ENCODE assay signal across 12 cellular contexts in genomic region chr19:40791996-40792395, GRCh38. TPM values are rescaled to one million over a fixed set of nuclear protein-coding genes. Genes with fewer than 3 reads are reported as not detected.
DNase-seq lines count a peak whose midpoint lies in the region; TF ChIP-seq lines count a peak whose summit lies in the region.
"Had no signal": no experiment of that assay in that cellular context is flagged by ENCODE, and none has a peak within 500 bp of the region (broad histone marks: within the 10 kb centered on the region; RNA-seq: fewer than 3 reads in every experiment).

No MANE protein-coding gene starts in this region.

- TF ChIP-seq CTCF in hepatocyte (IDR thresholded peaks at IDR 0.05; ENCODE audit: poor library complexity): no peak
- no peak for TF ChIP-seq CTCF in transverse colon (IDR thresholded peaks at IDR 0.05)
- TF ChIP-seq CTCF in spleen (IDR thresholded peaks at IDR 0.05 in 8 of 11, conservative IDR thresholded peaks at IDR 0.05 in 3 of 11): no peak

- peak overlapping the region; percentile 74 for H3K27ac ChIP-seq in hepatocyte
- H3K27ac ChIP-seq in transverse colon: peak overlapping the region; percentile 81 to 84 (median 83)
- peak overlapping the region in 4 of 8 donors; percentile 5 to 61 (median 26) for H3K27ac ChIP-seq in spleen

- H3K27me3 Mint-ChIP-seq in activated T-cell treated with anti-CD3 and anti-CD28 coated beads, Interleukin-2, amount 50 U/mL, for 24 hours: no peaks in the 10 kb centered on the region

- no peaks in the 10 kb centered on the region for H3K9me3 Mint-ChIP-seq in activated T-cell treated with anti-CD3 and anti-CD28 coated beads, Interleukin-2, amount 50 U/mL, for 24 hours

- TF ChIP-seq EP300 in transverse colon (IDR thresholded peaks at IDR 0.05; ENCODE audit: low read depth): no peak

- no peaks in the 10 kb centered on the region for H3K9me2 ChIP-seq in hepatocyte (replicated peaks; ENCODE audit: insufficient read depth)

- H3K36me3 Mint-ChIP-seq in activated T-cell treated with anti-CD3 and anti-CD28 coated beads, Interleukin-2, amount 50 U/mL, for 24 hours (ENCODE audit: low read depth): peaks cover 24% of the 10 kb centered on the region

- peak overlapping the region; percentile 92 for H3K27ac Mint-ChIP-seq in activated T-cell treated with anti-CD3 and anti-CD28 coated beads, Interleukin-2, amount 50 U/mL, for 24 hours

- in situ Hi-C loops in transverse colon (cut with MboI; ENCODE audit: low pct_ligation_motif_present in 1 of 4, low pct_unique_long_range_greater_than_20kb in 1 of 4, low sequenced_read_pairs in 3 of 4): no loop called here

- intact Hi-C loops in transverse colon (cut with DNase I; ENCODE audit: low total_unique reads): no loop called here
- intact Hi-C loops in spleen (cut with DNase I; ENCODE audit: low total_unique reads): loop anchor here (5.0 kb wide), 1 partner anchor 80 kb away; no protein-coding TSS in a partner anchor

- no peaks in the 10 kb centered on the region for H3K9me3 ChIP-seq in hepatocyte (ENCODE audit: low read depth)
- no peaks in the 10 kb centered on the region for H3K9me3 ChIP-seq in transverse colon
- H3K9me3 ChIP-seq in spleen: no peaks in the 10 kb centered on the region

- H2AFZ ChIP-seq in hepatocyte: no peak overlapping the region

- WGBS in hepatocyte (ENCODE audit: low lambda C conversion rate, missing lambda C conversion rate): 80% methylated on average over 3 of the region's 3 CpGs
- 0 to 41% methylated on average over 1 to 3 of the region's 3 CpGs for WGBS in transverse colon (ENCODE audit: low coverage in 1 of 2), 2 donors
- WGBS in spleen, 5 donors: 51 to 78% (median 61%) methylated on average over 3 of the region's 3 CpGs

- H3K27me3 ChIP-seq in hepatocyte (no peaks in the 10 kb centered on the region), transverse colon (no peaks in the 10 kb centered on the region), spleen (replicated peaks in 1 of 7) (no peaks in the 10 kb centered on the region)

- TF ChIP-seq POLR2A in transverse colon (IDR thresholded peaks at IDR 0.05) (no peak), spleen (IDR thresholded peaks at IDR 0.05) (no peak)

- H3K4me1 Mint-ChIP-seq in activated T-cell treated with anti-CD3 and anti-CD28 coated beads, Interleukin-2, amount 50 U/mL, for 24 hours (ENCODE audit: low read depth): peaks cover 24% of the 10 kb centered on the region

- H3K36me3 ChIP-seq in hepatocyte (replicated peaks; ENCODE audit: insufficient read depth, low read depth) (no peaks in the 10 kb centered on the region), transverse colon (peaks cover 0 to 8% (median 0%) of the 10 kb centered on the region in 4 donors), spleen (peaks cover 0 to 92% (median 19%) of the 10 kb centered on the region in 6 donors)

- H3K4me2 ChIP-seq in hepatocyte: peak overlapping the region; percentile 6

- no peak for DNase-seq in activated T-cell treated with anti-CD3 and anti-CD28 coated beads, Interleukin-2, amount 50 U/mL, for 24 hours
- DNase-seq in activated T-cell treated with anti-CD3 and anti-CD28 coated beads, Interleukin-2, amount 50 U/mL, for 1 hour: no peak
- no peak for DNase-seq in hepatocyte (ENCODE audit: low spot score)
- no peak for DNase-seq in transverse colon
- DNase-seq in spleen: no peak
- no peak for DNase-seq in SKM-1 treated with dmso at 0.1 percent for 144 hours (lab: John Stamatoyannopoulos, UW; ENCODE audit: unreplicated experiment)
- DNase-seq: cerebellar nuclear complex, EL, MM.1S, NCI-H524, small intestine had no signal

- H3K4me3 ChIP-seq in hepatocyte (no peak overlapping the region), transverse colon (no peak overlapping the region), spleen (no peak overlapping the region)

- H3K4me1 ChIP-seq in hepatocyte (ENCODE audit: insufficient read depth): peaks cover 11% of the 10 kb centered on the region
- peaks cover 0 to 23% (median 16%) of the 10 kb centered on the region in 4 donors for H3K4me1 ChIP-seq in transverse colon
- H3K4me1 ChIP-seq in spleen: peaks cover 0 to 31% (median 10%) of the 10 kb centered on the region in 6 donors

- no peaks in the 10 kb centered on the region for H4K20me1 ChIP-seq in hepatocyte (ENCODE audit: insufficient read depth, poor library complexity, severe bottlenecking)

- peak overlapping the region; percentile 38 for H3K4me3 Mint-ChIP-seq in activated T-cell treated with anti-CD3 and anti-CD28 coated beads, Interleukin-2, amount 50 U/mL, for 24 hours

- H3K79me2 ChIP-seq in hepatocyte: no peaks in the 10 kb centered on the region

RNA-seq across cellular contexts. Expression of gene EGLN2, which starts 7.0 kb away (rescaled TPM):
- 84.4 and 88.4 TPM in 2 replicates for total RNA-seq in hepatocyte
- polyA plus RNA-seq in hepatocyte: 119 and 121 TPM in 2 replicates
- total RNA-seq in transverse colon: 100 to 1,000 TPM; 102 to 123 (median 115) TPM
- 100 to 1,000 TPM; 136 to 198 (median 156) TPM for total RNA-seq in spleen
- polyA plus RNA-seq in spleen: 100 to 1,000 TPM; 109 to 238 (median 188) TPM

RNA-seq across cellular contexts. Expression of gene RAB4B, which starts 13.9 kb away (rescaled TPM):
- total RNA-seq in hepatocyte: 20.2 and 29.1 TPM in 2 replicates
- polyA plus RNA-seq in hepatocyte: 49.3 and 60.8 TPM in 2 replicates
- 10 to 100 TPM; 25.9 to 84.2 (median 68.1) TPM for total RNA-seq in transverse colon
- total RNA-seq in spleen: 10 to 100 TPM; 36.8 to 69.8 (median 53.0) TPM
- polyA plus RNA-seq in spleen: 10 to 100 TPM; 78.5 to 95.3 (median 82.2) TPM

RNA-seq across cellular contexts. Expression of gene MIA, which starts 16.7 kb away (rescaled TPM):
- total RNA-seq in hepatocyte (0.88 TPM in 1 of 2 replicates, not detected in the other), transverse colon (10 to 100 TPM in 1 of 4 donors, 1 to 10 TPM in 1, not detected in 2; 5.7 to 23.3 TPM), spleen (1 to 10 TPM in 1 of 7 donors, not detected in 6; 1.5 TPM)
- polyA plus RNA-seq in hepatocyte (0.86 and 2.0 TPM in 2 replicates), spleen (10 to 100 TPM in 1 of 3 donors, 1 to 10 TPM in 2; 4.5 to 14.2 (median 7.0) TPM)

RNA-seq across cellular contexts. Expression of gene SNRPA, which starts 41.0 kb away (rescaled TPM):
- total RNA-seq in hepatocyte: 25.1 and 33.2 TPM in 2 replicates
- 86.9 and 95.0 TPM in 2 replicates for polyA plus RNA-seq in hepatocyte
- total RNA-seq in transverse colon: 10 to 100 TPM; 45.1 to 85.3 (median 65.6) TPM
- 10 to 100 TPM; 52.9 to 76.9 (median 64.0) TPM for total RNA-seq in spleen
- 10 to 100 TPM; 62.7 to 69.2 (median 67.4) TPM for polyA plus RNA-seq in spleen

RNA-seq across cellular contexts. Expression of gene ACTMAP, which starts 41.7 kb away (rescaled TPM):
- 3.2 and 3.8 TPM in 2 replicates for total RNA-seq in hepatocyte
- 14.8 and 19.1 TPM in 2 replicates for polyA plus RNA-seq in hepatocyte
- total RNA-seq in transverse colon: 10 to 100 TPM in 2 of 4 donors, 1 to 10 TPM in 2; 8.3 to 29.1 (median 12.1) TPM
- total RNA-seq in spleen: 10 to 100 TPM in 3 of 7 donors, 1 to 10 TPM in 4; 6.0 to 16.2 (median 9.8) TPM
- polyA plus RNA-seq in spleen: 1 to 10 TPM; 5.2 to 6.8 (median 5.9) TPM
- polyA plus RNA-seq: neural cell had no signal
